In the genomic region with DNA sequence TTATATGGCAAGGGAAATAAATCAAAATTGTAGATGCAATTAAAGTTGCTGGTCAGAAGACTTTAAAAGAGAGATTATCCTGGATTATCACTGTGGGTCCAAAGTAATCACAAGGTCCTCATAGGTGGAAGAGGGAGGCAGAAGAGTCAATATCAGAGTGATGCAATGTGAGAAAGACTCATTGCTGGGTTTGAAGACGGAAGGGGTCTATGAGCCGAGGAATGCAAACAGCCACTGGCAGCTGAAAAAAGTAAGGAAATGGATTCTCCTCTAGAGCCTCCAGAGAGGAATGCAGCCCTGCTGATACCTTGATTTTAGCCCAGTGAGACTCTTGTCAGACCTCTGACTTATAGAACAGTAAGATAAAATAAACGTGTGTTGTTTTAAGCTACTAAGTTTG, we compare ENCODE assay signal across 14 cellular contexts.
"Had no signal": no experiment of that assay in that cellular context is flagged by ENCODE, and none has a peak within 500 bp of the region (broad histone marks: within the 10 kb centered on the region; RNA-seq: fewer than 3 reads in every experiment).

No MANE protein-coding gene starts in this region.

- H3K9me3 Mint-ChIP-seq: activated T-cell treated with anti-CD3 and anti-CD28 coated beads, Interleukin-2, amount 50 U/mL, for 24 hours; type B pancreatic cell had no signal

- ATAC-seq: gastroesophageal sphincter, left lobe of liver, pancreas had no signal

- H3K36me3 ChIP-seq: gastroesophageal sphincter, pancreas had no signal

- DNase-seq: activated CD4-positive, alpha-beta T cell treated with anti-CD3 and anti-CD28 coated beads, Interleukin-2, amount 50 U/mL, for 4 hours; activated CD4-positive, CD25-positive, alpha-beta regulatory T cell treated with anti-CD3 and anti-CD28 coated beads, Interleukin-2, amount 50 U/mL, for 72 hours; activated effector memory CD4-positive, alpha-beta T cell treated with anti-CD3 and anti-CD28 coated beads, Interleukin-2, amount 50 U/mL, for 16 hours; activated T-cell treated with anti-CD3 and anti-CD28 coated beads, Interleukin-2, amount 50 U/mL, for 24 hours; mesenchymal stem cell; pancreas; stimulated activated CD4-positive, alpha-beta T cell treated with anti-CD3 and anti-CD28 coated beads, Interleukin-12 subunit alpha, Interleukin-12 subunit beta, amount 100 ng/mL, for 4 hours; stimulated activated naive CD4-positive, alpha-beta T cell; substantia nigra; T-helper 2 cell had no signal

- H3K4me3 Mint-ChIP-seq: activated naive CD8-positive, alpha-beta T cell; activated T-cell treated with anti-CD3 and anti-CD28 coated beads, Interleukin-2, amount 50 U/mL, for 24 hours; type B pancreatic cell had no signal

- H3K27me3 ChIP-seq: gastroesophageal sphincter, pancreas had no signal

- H3K4me1 ChIP-seq: gastroesophageal sphincter, pancreas had no signal

- H3K27ac ChIP-seq: gastroesophageal sphincter, pancreas had no signal

- H3K9me3 ChIP-seq: gastroesophageal sphincter, pancreas had no signal

- H3K36me3 Mint-ChIP-seq: type B pancreatic cell had no signal

- H3K27ac Mint-ChIP-seq: activated naive CD8-positive, alpha-beta T cell; activated T-cell treated with anti-CD3 and anti-CD28 coated beads, Interleukin-2, amount 50 U/mL, for 24 hours; type B pancreatic cell had no signal

- H3K27me3 Mint-ChIP-seq: activated naive CD8-positive, alpha-beta T cell; activated T-cell treated with anti-CD3 and anti-CD28 coated beads, Interleukin-2, amount 50 U/mL, for 24 hours; type B pancreatic cell had no signal

- H3K4me3 ChIP-seq: gastroesophageal sphincter, pancreas had no signal
